In genomic region chr1:96346708-96347107, GRCh38 we compare ENCODE assay signal across 2 cellular contexts.
TF ChIP-seq lines count a peak whose summit lies in the region.

No MANE protein-coding gene starts in this region.

TF ChIP-seq in SK-N-SH, 30 proteins besides CTCF, POLR2A, EP300 and RAD21:
- TF ChIP-seq ZBTB33 (IDR thresholded peaks at IDR 0.05; ENCODE audit: borderline replicate concordance, low read depth) (no peak), SIN3A (IDR thresholded peaks at IDR 0.05; ENCODE audit: borderline replicate concordance, low read depth, low read length) (no peak), FOXJ3 (CRISPR knock-in tag; IDR thresholded peaks at IDR 0.05) (no peak)
TF ChIP-seq in SK-N-SH: peak in this region for 0.

TF ChIP-seq in SK-N-SH treated with all-trans-retinoic acid at 6 μM for 48 hours, 23 proteins besides CTCF, POLR2A, EP300 and RAD21 (continued from another document):
- no peak for TF ChIP-seq CSRNP3 (CRISPR knock-in tag; IDR thresholded peaks at IDR 0.05)
- TF ChIP-seq ZNF8 (CRISPR knock-in tag; IDR thresholded peaks at IDR 0.05): no peak
- TF ChIP-seq CSDC2 (CRISPR knock-in tag; IDR thresholded peaks at IDR 0.05): no peak
- TF ChIP-seq CREB5 (CRISPR knock-in tag; IDR thresholded peaks at IDR 0.05; ENCODE audit: low read depth): no peak
- no peak for TF ChIP-seq ISL1 (CRISPR knock-in tag; IDR thresholded peaks at IDR 0.05)
- TF ChIP-seq TOX (CRISPR knock-in tag; IDR thresholded peaks at IDR 0.05; ENCODE audit: borderline replicate concordance): no peak
- no peak for TF ChIP-seq BACH2 (CRISPR knock-in tag; IDR thresholded peaks at IDR 0.05; ENCODE audit: borderline replicate concordance)
- TF ChIP-seq ZFP3 (CRISPR knock-in tag; IDR thresholded peaks at IDR 0.05): no peak
- no peak for TF ChIP-seq TSHZ2 (CRISPR knock-in tag; IDR thresholded peaks at IDR 0.05)
- no peak for TF ChIP-seq TCF4 (CRISPR knock-in tag; IDR thresholded peaks at IDR 0.05; ENCODE audit: borderline replicate concordance)
- TF ChIP-seq GLIS3 (CRISPR knock-in tag; IDR thresholded peaks at IDR 0.05): no peak
- no peak for TF ChIP-seq ZC3H10 (CRISPR knock-in tag; IDR thresholded peaks at IDR 0.05)
- TF ChIP-seq PPARA (CRISPR knock-in tag; IDR thresholded peaks at IDR 0.05; ENCODE audit: borderline replicate concordance): no peak
- TF ChIP-seq ZNF565 (CRISPR knock-in tag; conservative IDR thresholded peaks at IDR 0.05; ENCODE audit: low read depth): no peak
